Comparison of ENCODE assay signal across 12 cellular contexts in genomic region chr19:33879818-33880575, GRCh38.
DNase-seq lines count a peak whose midpoint lies in the region; ATAC-seq, FAIRE-seq and TF ChIP-seq lines count a peak whose summit lies in the region.
"Had no signal": no experiment of that assay in that cellular context is flagged by ENCODE, and none has a peak within 500 bp of the region (broad histone marks: within the 10 kb centered on the region; RNA-seq: fewer than 3 reads in every experiment).

No MANE protein-coding gene starts in this region.

- no peak overlapping the region for H4K8ac ChIP-seq in mesenchymal stem cell (ENCODE audit: low read length)

- ATAC-seq in Panc1 = peak; percentile 52
- no peak for ATAC-seq in GM19395 (IDR thresholded peaks at IDR 0.05; ENCODE audit: unreplicated experiment)

- H3K9me3 ChIP-seq in Panc1 (ENCODE audit: control insufficient read depth, insufficient read depth, low read depth, low read length) (no peaks in the 10 kb centered on the region), mesenchymal stem cell (ENCODE audit: control insufficient read depth, low read length) (no peaks in the 10 kb centered on the region), thyroid gland (no peaks in the 10 kb centered on the region)
- H3K9me3 ChIP-seq: ascending aorta had no signal

- BruUV-seq in Panc1 (replicated peaks; lab: Mats Ljungman, UMichigan) = no TSS peak

- no peak overlapping the region for H2BK120ac ChIP-seq in mesenchymal stem cell (ENCODE audit: low read depth, low read length)

- H3K4me2 ChIP-seq in mesenchymal stem cell (ENCODE audit: low read length, poor library complexity, severe bottlenecking) = no peak overlapping the region
- H3K4me2 ChIP-seq: KMS-11 had no signal

- no peak overlapping the region for H2AFZ ChIP-seq in mesenchymal stem cell (ENCODE audit: low read depth, low read length)

- H3K23ac ChIP-seq in mesenchymal stem cell (ENCODE audit: low read length in 2 of 2) = no peak overlapping the region

- 48% methylated on average over 14 of the region's 15 CpGs for WGBS in mesenchymal stem cell
- 51 to 53% methylated on average over 15 of the region's 15 CpGs for WGBS in thyroid gland, 2 donors

- no peak overlapping the region for H3K18ac ChIP-seq in mesenchymal stem cell (ENCODE audit: low read depth in 1 of 2, low read length in 2 of 2)

- peaks cover 6% of the 10 kb centered on the region; the same call in 1 of the 2 replicates for H3K27me3 ChIP-seq in Panc1 (ENCODE audit: control insufficient read depth, insufficient read depth, low read length)
- peaks cover 0 to 19% of the 10 kb centered on the region in 2 experiments for H3K27me3 ChIP-seq in mesenchymal stem cell (ENCODE audit: control insufficient read depth in 1 of 2, insufficient read depth in 1 of 2, low read length in 2 of 2)
- no peaks in the 10 kb centered on the region for H3K27me3 ChIP-seq in thyroid gland
- H3K27me3 ChIP-seq: ascending aorta had no signal

- CTCF ChIA-PET in Panc1 (lab: Charles Lee) = no interaction called here

- DNase-seq in Panc1 (ENCODE audit: low read depth, low spot score) (no peak), mesenchymal stem cell (no peak), thyroid gland (peak; percentile 27 to 39), NAMALWA (ENCODE audit: low spot score) (no peak), SW480 (ENCODE audit: low spot score) (no peak)
- DNase-seq: activated CD4-positive, alpha-beta T cell treated with anti-CD3 and anti-CD28 coated beads for 48 hours; CD8-positive, alpha-beta memory T cell; NCI-H2029 treated with DMSO at 0.1 percent for 48 hours had no signal

- H3K36me3 ChIP-seq in Panc1 (ENCODE audit: control insufficient read depth, insufficient read depth, low read length) (no peaks in the 10 kb centered on the region), mesenchymal stem cell (ENCODE audit: control insufficient read depth in 1 of 2, insufficient read depth in 2 of 2, low read depth in 1 of 2, low read length in 2 of 2) (no peaks in the 10 kb centered on the region), thyroid gland (no peaks in the 10 kb centered on the region)
- H3K36me3 ChIP-seq: ascending aorta had no signal

- no peak overlapping the region for H2BK15ac ChIP-seq in mesenchymal stem cell (ENCODE audit: low read depth, poor library complexity, severe bottlenecking)

- no peak overlapping the region for H4K91ac ChIP-seq in mesenchymal stem cell (ENCODE audit: low read length)

- H2BK5ac ChIP-seq in mesenchymal stem cell (ENCODE audit: low read depth, low read length, poor library complexity, severe bottlenecking) = no peak overlapping the region

- TF ChIP-seq POLR2A in thyroid gland (IDR thresholded peaks at IDR 0.05) = no peak

- no peaks in the 10 kb centered on the region for H3K4me1 ChIP-seq in Panc1 (ENCODE audit: control insufficient read depth, insufficient read depth, low read length)
- peaks cover 12% of the 10 kb centered on the region for H3K4me1 ChIP-seq in mesenchymal stem cell (ENCODE audit: control insufficient read depth, insufficient read depth, low read depth, low read length)
- H3K4me1 ChIP-seq in thyroid gland = peaks cover 26 to 46% of the 10 kb centered on the region in 2 donors
- H3K4me1 ChIP-seq: ascending aorta had no signal

- H3K4me3 ChIP-seq in Panc1 (ENCODE audit: low read depth in 2 of 2, low read length in 2 of 2) (no peak overlapping the region), mesenchymal stem cell (ENCODE audit: insufficient read depth in 1 of 2, low read depth in 1 of 2, low read length in 2 of 2) (no peak overlapping the region), thyroid gland (replicated peaks in 1 of 3) (no peak overlapping the region)
- H3K4me3 ChIP-seq: ascending aorta had no signal

- no peak overlapping the region for H2BK12ac ChIP-seq in mesenchymal stem cell (ENCODE audit: low read length in 2 of 2)

- no peak for TF ChIP-seq CTCF in Panc1 (IDR thresholded peaks at IDR 0.05)
- no peak for TF ChIP-seq CTCF in thyroid gland (IDR thresholded peaks at IDR 0.05)

- in situ Hi-C loops in Panc1 (cut with HindIII; ENCODE audit: low pct_unique_long_range_greater_than_20kb, low sequenced_read_pairs) = no loop called here

- no peak overlapping the region for H3K4ac ChIP-seq in mesenchymal stem cell (ENCODE audit: low read depth in 1 of 2, low read length in 2 of 2)

- H3K9ac ChIP-seq in mesenchymal stem cell (ENCODE audit: low read length) = no peak overlapping the region
- H3K9ac ChIP-seq: KMS-11 had no signal

- H3K14ac ChIP-seq in mesenchymal stem cell (ENCODE audit: low read length in 2 of 2) = no peak overlapping the region

- peak; percentile 72 for FAIRE-seq in endometrium (lab: Jason Lieb, UNC)

- H3K79me1 ChIP-seq in mesenchymal stem cell (replicated peaks; ENCODE audit: low read length, poor library complexity, severe bottlenecking) = no peaks in the 10 kb centered on the region

- H3K27ac ChIP-seq in Panc1 (ENCODE audit: low read length) = no peak overlapping the region
- H3K27ac ChIP-seq in mesenchymal stem cell (ENCODE audit: low read length, poor library complexity, severe bottlenecking) = peak overlapping the region; percentile 35
- peak overlapping the region; percentile 13 to 73 (median 72) for H3K27ac ChIP-seq in thyroid gland
- H3K27ac ChIP-seq: ascending aorta, KMS-11 had no signal

- intact Hi-C loops in Panc1 (cut with micrococcal nuclease; ENCODE audit: unreplicated experiment) (no loop called here), thyroid gland (cut with DNase I) (no loop called here)

- POLR2A ChIA-PET in Panc1 (lab: Charles Lee) = no interaction called here

- H2AK5ac ChIP-seq in mesenchymal stem cell (ENCODE audit: low read length, severe bottlenecking) = no peak overlapping the region

Comparison
In these comparisons a context has a peak if more than half of its experiments do, and no peak if none do; other contexts are left out.
1. DNase-seq: peak in thyroid gland (2 of 2); none in Panc1 (single experiment), mesenchymal stem cell (single experiment), NAMALWA (single experiment) and SW480 (single experiment).